ENCODE assay signal across 26 cellular contexts in the genomic region with DNA sequence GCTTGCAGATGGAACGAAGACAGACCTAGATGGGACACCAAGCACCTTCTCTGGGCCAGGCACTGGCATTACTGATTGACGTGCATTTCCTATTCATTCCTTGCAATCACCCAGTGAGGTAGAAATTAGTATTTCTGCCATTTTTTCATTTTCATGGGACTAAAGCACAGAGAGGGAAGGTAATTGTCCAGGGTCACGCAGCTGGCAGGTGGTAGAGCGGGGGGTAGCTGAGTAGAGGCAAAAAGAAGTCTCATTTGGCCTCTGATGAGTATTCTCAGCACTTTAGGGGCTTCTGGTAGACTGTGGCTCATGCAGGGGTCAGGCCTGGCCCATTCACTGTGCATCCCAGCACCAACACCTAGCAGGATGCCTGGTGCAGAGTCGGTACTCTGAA. TPM values are rescaled to one million over a fixed set of nuclear protein-coding genes. Genes with fewer than 3 reads are reported as not detected.
DNase-seq lines count a peak whose midpoint lies in the region; ATAC-seq, FAIRE-seq and TF ChIP-seq lines count a peak whose summit lies in the region.
"Had no signal": no experiment of that assay in that cellular context is flagged by ENCODE, and none has a peak within 500 bp of the region (broad histone marks: within the 10 kb centered on the region; RNA-seq: fewer than 3 reads in every experiment).

No MANE protein-coding gene starts in this region.

- in situ Hi-C loops in HepG2 (cut with HindIII; ENCODE audit: extremely low pct_ligation_motif_present, low pct_unique_long_range_greater_than_20kb), result no loop called here

- peak overlapping the region; percentile 92 for H3K27ac ChIP-seq in HepG2 (ENCODE audit: extremely low read length, insufficient read depth, low read length)
- peak overlapping the region in 3 of 5 donors; percentile 74 to 94 (median 85) for H3K27ac ChIP-seq in stomach
- H3K27ac ChIP-seq in dorsolateral prefrontal cortex, result peak overlapping the region in 2 of 59 donors; percentile 62 to 81

- H3K4me1 ChIP-seq in HepG2 (ENCODE audit: insufficient read depth, low read length), result peaks cover 97% of the 10 kb centered on the region
- peaks cover 39 to 58% (median 43%) of the 10 kb centered on the region in 4 donors for H3K4me1 ChIP-seq in stomach
- H3K4me1 ChIP-seq: BE2C had no signal

- H3K79me2 ChIP-seq in HepG2 (ENCODE audit: insufficient read depth, low read length), result no peaks in the 10 kb centered on the region

- no peak overlapping the region for H2AFZ ChIP-seq in HepG2 (ENCODE audit: low read length)

- H3K9me3 Mint-ChIP-seq in natural killer cell, result no peaks in the 10 kb centered on the region
- no peaks in the 10 kb centered on the region for H3K9me3 Mint-ChIP-seq in natural killer cell treated with Interleukin-12 subunit alpha and Interleukin-12 subunit beta and Interleukin-15 and Interleukin-18, amount 100 ng/mL, for 72 hours
- H3K9me3 Mint-ChIP-seq: T-helper 1 cell treated with Interleukin-12 subunit alpha and Interleukin-12 subunit beta and Interleukin-4 antibody, amounts not matched to agents 30 μg/mL and 1 μg/mL, for 36 hours had no signal

- POLR2A ChIA-PET in HepG2 (lab: Yijun Ruan, JAX), result interaction anchor here (0.6 to 9.8 kb wide), 7 partner anchors 10 to 96 kb away, joined by 3 to 425 read pairs (median 7); partner anchors contain the start of gene DUSP1

- intact Hi-C loops in natural killer cell (cut with micrococcal nuclease) (no loop called here), HepG2 (cut with micrococcal nuclease; ENCODE audit: unreplicated experiment) (no loop called here), stomach (cut with DNase I; ENCODE audit: low total_unique reads) (no loop called here), dorsolateral prefrontal cortex (cut with DNase I) (no loop called here)

- DNase-seq in natural killer cell (peak; percentile 1), HepG2 (ENCODE audit: low spot score) (no peak), stomach (no peak), NCI-H128 (lab: John Stamatoyannopoulos, UW; ENCODE audit: unreplicated experiment) (no peak), dorsolateral prefrontal cortex (no peak), T1000 (lab: John Stamatoyannopoulos, UW) (no peak)
- DNase-seq in natural killer cell treated with Interleukin-12 subunit alpha and Interleukin-12 subunit beta and Interleukin-15 and Interleukin-18, amount 100 ng/mL, for 72 hours (ENCODE audit: low spot score), result no peak
- DNase-seq: activated CD4-positive, alpha-beta T cell treated with anti-CD3 and anti-CD28 coated beads for 4 hours; activated CD8-positive, alpha-beta memory T cell treated with anti-CD3 and anti-CD28 coated beads for 24 hours; activated T-cell treated with anti-CD3 and anti-CD28 coated beads, Interleukin-2, amount 50 U/mL, for 1 hour; BE2C; Karpas-422; left ventricle myocardium superior; MV-4-11; NCI-H1694; NCI-H2171 treated with DMSO at 0.1 percent for 48 hours; NCI-H526; stimulated activated CD4-positive, alpha-beta T cell treated with anti-CD3 and anti-CD28 coated beads, Interleukin-1b, Interleukin-23, amount 100 ng/mL, for 48 hours had no signal

- H3K27me3 ChIP-seq in HepG2 (ENCODE audit: control insufficient read depth in 1 of 2, insufficient read depth in 2 of 2, low read length in 2 of 2) (no peaks in the 10 kb centered on the region), stomach (no peaks in the 10 kb centered on the region), dorsolateral prefrontal cortex (no peaks in the 10 kb centered on the region)
- H3K27me3 ChIP-seq: BE2C, gastroesophageal sphincter had no signal

- H3K36me3 ChIP-seq in HepG2 (replicated peaks in 1 of 2; ENCODE audit: control insufficient read depth in 1 of 2, insufficient read depth in 2 of 2, low read length in 2 of 2) (no peaks in the 10 kb centered on the region), stomach (no peaks in the 10 kb centered on the region)
- H3K36me3 ChIP-seq: BE2C, gastroesophageal sphincter had no signal

- ATAC-seq in natural killer cell, result no peak
- ATAC-seq in natural killer cell treated with Interleukin-12 subunit alpha and Interleukin-12 subunit beta and Interleukin-15 and Interleukin-18, amount 100 ng/mL, for 72 hours, result no peak
- ATAC-seq in HepG2, result no peak
- ATAC-seq in GM18511 (IDR thresholded peaks at IDR 0.05; ENCODE audit: unreplicated experiment), result no peak

- H3K4me3 Mint-ChIP-seq in natural killer cell, result no peak overlapping the region
- H3K4me3 Mint-ChIP-seq in natural killer cell treated with Interleukin-12 subunit alpha and Interleukin-12 subunit beta and Interleukin-15 and Interleukin-18, amount 100 ng/mL, for 72 hours, result no peak overlapping the region
- H3K4me3 Mint-ChIP-seq: T-helper 1 cell treated with Interleukin-12 subunit alpha and Interleukin-12 subunit beta and Interleukin-4 antibody, amounts not matched to agents 30 μg/mL and 1 μg/mL, for 36 hours had no signal

- no peak for TF ChIP-seq POLR2A in HepG2 (IDR thresholded peaks at IDR 0.05; ENCODE audit: insufficient read depth in 1 of 2, low read depth in 2 of 2, low read length in 2 of 2)
- TF ChIP-seq POLR2A in stomach (IDR thresholded peaks at IDR 0.05), result no peak

- no peaks in the 10 kb centered on the region for H3K27me3 Mint-ChIP-seq in natural killer cell (ENCODE audit: low read depth in 2 of 2)
- no peaks in the 10 kb centered on the region for H3K27me3 Mint-ChIP-seq in natural killer cell treated with Interleukin-12 subunit alpha and Interleukin-12 subunit beta and Interleukin-15 and Interleukin-18, amount 100 ng/mL, for 72 hours

- FAIRE-seq in HepG2 (lab: Jason Lieb, UNC), result no peak
- FAIRE-seq: bronchial epithelial cell, colon, endometrium, HTR-8/SVneo had no signal

- H3K9ac ChIP-seq in HepG2 (ENCODE audit: insufficient read depth, low read depth, low read length), result 0 out of 2 replicates have a peak overlapping the region, but pooled peaks have one; percentile 80

- H3K27ac Mint-ChIP-seq in natural killer cell, result no peak overlapping the region
- H3K27ac Mint-ChIP-seq in natural killer cell treated with Interleukin-12 subunit alpha and Interleukin-12 subunit beta and Interleukin-15 and Interleukin-18, amount 100 ng/mL, for 72 hours, result no peak overlapping the region
- H3K27ac Mint-ChIP-seq: T-helper 1 cell treated with Interleukin-12 subunit alpha and Interleukin-12 subunit beta and Interleukin-4 antibody, amounts not matched to agents 30 μg/mL and 1 μg/mL, for 36 hours had no signal

- H3K4me3 ChIP-seq in HepG2 (replicated peaks in 1 of 3; ENCODE audit: insufficient read depth in 1 of 3, low read depth in 2 of 3, low read length in 3 of 3), result no peak overlapping the region
- no peak overlapping the region for H3K4me3 ChIP-seq in stomach
- H3K4me3 ChIP-seq in dorsolateral prefrontal cortex, result no peak overlapping the region
- H3K4me3 ChIP-seq: gastroesophageal sphincter, skin epidermis had no signal

- no peak for TF ChIP-seq RAD21 in HepG2 (CRISPR knock-in tag; IDR thresholded peaks at IDR 0.05)

- H3K9me3 ChIP-seq in HepG2 (ENCODE audit: low read length), result no peaks in the 10 kb centered on the region
- no peaks in the 10 kb centered on the region for H3K9me3 ChIP-seq in stomach
- H3K9me3 ChIP-seq: BE2C, gastroesophageal sphincter had no signal

- CTCF ChIA-PET in HepG2 (lab: Yijun Ruan, JAX; ENCODE audit: low intra/inter-chr PET ratio, low total read pairs), result no interaction called here

- no peaks in the 10 kb centered on the region for H4K20me1 ChIP-seq in HepG2 (ENCODE audit: insufficient read depth, low read length)

- peak overlapping the region; percentile 83 for H3K4me2 ChIP-seq in HepG2 (ENCODE audit: low read depth, low read length)

- no peaks in the 10 kb centered on the region for H3K36me3 Mint-ChIP-seq in natural killer cell
- H3K36me3 Mint-ChIP-seq in natural killer cell treated with Interleukin-12 subunit alpha and Interleukin-12 subunit beta and Interleukin-15 and Interleukin-18, amount 100 ng/mL, for 72 hours, result no peaks in the 10 kb centered on the region

- H3K4me1 Mint-ChIP-seq in natural killer cell, result no peaks in the 10 kb centered on the region
- H3K4me1 Mint-ChIP-seq in natural killer cell treated with Interleukin-12 subunit alpha and Interleukin-12 subunit beta and Interleukin-15 and Interleukin-18, amount 100 ng/mL, for 72 hours (ENCODE audit: low read depth in 2 of 2), result peaks cover 0 to 4% of the 10 kb centered on the region in 2 donors

- TF ChIP-seq CTCF in natural killer cell (IDR thresholded peaks at IDR 0.05) (no peak), HepG2 (CRISPR knock-in tag; IDR thresholded peaks at IDR 0.05) (no peak), stomach (IDR thresholded peaks at IDR 0.05) (no peak), dorsolateral prefrontal cortex (IDR thresholded peaks at IDR 0.05 in 54 of 56, conservative IDR thresholded peaks at IDR 0.05 in 2 of 56; ENCODE audit: low read depth in 1 of 56, partially characterized antibody in 56 of 56) (no peak)

- BruUV-seq in HepG2 (replicated peaks; lab: Mats Ljungman, UMichigan), result no TSS peak

- 71% methylated on average over 5 of the region's 5 CpGs for WGBS in HepG2 (ENCODE audit: low lambda C conversion rate)
- 68 to 91% (median 80%) methylated on average over 5 of the region's 5 CpGs for WGBS in stomach, 5 donors

- TF ChIP-seq EP300 in HepG2 (IDR thresholded peaks at IDR 0.05; ENCODE audit: low read depth in 2 of 2, low read length in 2 of 2), result no peak
- TF ChIP-seq EP300 in HepG2 (CRISPR knock-in tag; IDR thresholded peaks at IDR 0.05; ENCODE audit: borderline replicate concordance), result no peak
- TF ChIP-seq EP300 in stomach (IDR thresholded peaks at IDR 0.05), result no peak

RNA-seq across cellular contexts. Expression of gene DUSP1, which starts 19.5 kb away (rescaled TPM):
- total RNA-seq in natural killer cell (1,000 to 10,000 TPM; 1,579 to 2,725 (median 2,168) TPM), HepG2 (2016; rRNA removed; fragmentation: Illumina TruSeq; extraction: Trizol) (18.0 and 27.1 TPM in 2 replicates), stomach (100 to 1,000 TPM; 167 to 690 (median 553) TPM), dorsolateral prefrontal cortex (100 to 1,000 TPM in 26 of 120 experiments, 10 to 100 TPM in 94; 25.5 to 228 (median 63.6) TPM)
- 10 to 100 TPM; 12.4 to 13.6 TPM for total RNA-seq in natural killer cell treated with Interleukin-12 subunit alpha and Interleukin-12 subunit beta and Interleukin-15 and Interleukin-18, amount 100 ng/mL, for 72 hours
- 7.1 and 7.8 TPM in 2 replicates for total RNA-seq in HepG2 (2016; cell fraction: cytosol; rRNA removed; fragmentation: Illumina TruSeq; extraction: Trizol; ENCODE audit: low read depth)
- total RNA-seq in HepG2 (2016; cell fraction: insoluble cytoplasmic fraction; rRNA removed; fragmentation: Illumina TruSeq; extraction: Trizol), result 15.8 and 29.9 TPM in 2 replicates
- 14.2 and 16.6 TPM in 2 replicates for total RNA-seq in HepG2 (2016; cell fraction: membrane; rRNA removed; fragmentation: Illumina TruSeq; extraction: Trizol)
- 53.7 and 56.5 TPM in 2 replicates for total RNA-seq in HepG2 (2016; cell fraction: nucleus; rRNA removed; fragmentation: Illumina TruSeq; extraction: Trizol)
- polyA plus RNA-seq in HepG2 (2011; rRNA removed) (55.5 and 79.2 TPM in 2 replicates), stomach (100 to 1,000 TPM in 1 of 3 donors, 10 to 100 TPM in 2; 76.4 to 136 (median 81.9) TPM)
- 59.1 and 69.7 TPM in 2 replicates for polyA plus RNA-seq in HepG2 (2011; cell fraction: cytosol; rRNA removed)
- polyA plus RNA-seq in HepG2 (2011; cell fraction: nucleus; rRNA removed), result 85.1 and 113 TPM in 2 replicates
- polyA plus RNA-seq in HepG2 (2012), result 48.1 and 56.6 TPM in 2 replicates
- 4.7 and 6.0 TPM in 2 replicates for polyA plus RNA-seq in HepG2 (2016; cell fraction: cytosol; fragmentation: Illumina TruSeq; extraction: Trizol; ENCODE audit: low read depth)
- polyA plus RNA-seq in HepG2 (2016; cell fraction: insoluble cytoplasmic fraction; fragmentation: Illumina TruSeq; extraction: Trizol; ENCODE audit: low read depth), result 17.2 and 23.0 TPM in 2 replicates
- 9.3 and 9.4 TPM in 2 replicates for polyA plus RNA-seq in HepG2 (2016; cell fraction: membrane; fragmentation: Illumina TruSeq; extraction: Trizol; ENCODE audit: low read depth)
- polyA plus RNA-seq in HepG2 (2016; cell fraction: nucleus; fragmentation: Illumina TruSeq; extraction: Trizol; ENCODE audit: insufficient read depth, low read depth), result 63.2 and 85.8 TPM in 2 replicates
- 142 and 198 TPM in 2 replicates for polyA minus RNA-seq in HepG2 (2011; rRNA and poly(A)+ RNA removed; ENCODE audit: low replicate concordance)
- 72.5 and 80.5 TPM in 2 replicates for polyA minus RNA-seq in HepG2 (2011; cell fraction: cytosol; rRNA and poly(A)+ RNA removed)
- 95.3 and 131 TPM in 2 replicates for polyA minus RNA-seq in HepG2 (2011; cell fraction: nucleus; rRNA and poly(A)+ RNA removed)

RNA-seq across cellular contexts. Expression of gene ERGIC1, which starts 43.6 kb away (rescaled TPM):
- 100 to 1,000 TPM in 2 of 3 donors, 10 to 100 TPM in 1; 86.2 to 126 (median 121) TPM for total RNA-seq in natural killer cell
- total RNA-seq in natural killer cell treated with Interleukin-12 subunit alpha and Interleukin-12 subunit beta and Interleukin-15 and Interleukin-18, amount 100 ng/mL, for 72 hours, result 10 to 100 TPM; 50.8 to 51.4 TPM
- total RNA-seq in HepG2 (2016; rRNA removed; fragmentation: Illumina TruSeq; extraction: Trizol), result 56.6 and 78.5 TPM in 2 replicates
- total RNA-seq in HepG2 (2016; cell fraction: cytosol; rRNA removed; fragmentation: Illumina TruSeq; extraction: Trizol; ENCODE audit: low read depth), result 56.7 and 59.9 TPM in 2 replicates
- total RNA-seq in HepG2 (2016; cell fraction: insoluble cytoplasmic fraction; rRNA removed; fragmentation: Illumina TruSeq; extraction: Trizol), result 51.2 and 75.8 TPM in 2 replicates
- total RNA-seq in HepG2 (2016; cell fraction: membrane; rRNA removed; fragmentation: Illumina TruSeq; extraction: Trizol), result 144 and 156 TPM in 2 replicates
- 57.0 and 67.0 TPM in 2 replicates for total RNA-seq in HepG2 (2016; cell fraction: nucleus; rRNA removed; fragmentation: Illumina TruSeq; extraction: Trizol)
- polyA plus RNA-seq in HepG2 (2011; rRNA removed), result 184 and 205 TPM in 2 replicates
- 216 and 224 TPM in 2 replicates for polyA plus RNA-seq in HepG2 (2011; cell fraction: cytosol; rRNA removed)
- polyA plus RNA-seq in HepG2 (2011; cell fraction: nucleus; rRNA removed), result 121 and 137 TPM in 2 replicates
- 145 and 175 TPM in 2 replicates for polyA plus RNA-seq in HepG2 (2012)
- polyA plus RNA-seq in HepG2 (2016; cell fraction: cytosol; fragmentation: Illumina TruSeq; extraction: Trizol; ENCODE audit: low read depth), result 87.6 and 105 TPM in 2 replicates
- 71.8 and 81.7 TPM in 2 replicates for polyA plus RNA-seq in HepG2 (2016; cell fraction: insoluble cytoplasmic fraction; fragmentation: Illumina TruSeq; extraction: Trizol; ENCODE audit: low read depth)
- 183 and 185 TPM in 2 replicates for polyA plus RNA-seq in HepG2 (2016; cell fraction: membrane; fragmentation: Illumina TruSeq; extraction: Trizol; ENCODE audit: low read depth)
- 94.6 and 95.4 TPM in 2 replicates for polyA plus RNA-seq in HepG2 (2016; cell fraction: nucleus; fragmentation: Illumina TruSeq; extraction: Trizol; ENCODE audit: insufficient read depth, low read depth)
- 179 and 302 TPM in 2 replicates for polyA minus RNA-seq in HepG2 (2011; rRNA and poly(A)+ RNA removed; ENCODE audit: low replicate concordance)
- polyA minus RNA-seq in HepG2 (2011; cell fraction: cytosol; rRNA and poly(A)+ RNA removed), result 60.3 and 74.0 TPM in 2 replicates
- polyA minus RNA-seq in HepG2 (2011; cell fraction: nucleus; rRNA and poly(A)+ RNA removed), result 85.1 and 89.6 TPM in 2 replicates
- total RNA-seq in stomach, result 100 to 1,000 TPM in 4 of 5 donors, 10 to 100 TPM in 1; 98.8 to 293 (median 137) TPM
- polyA plus RNA-seq in stomach, result 10 to 100 TPM; 54.5 to 95.3 (median 83.7) TPM
- total RNA-seq in dorsolateral prefrontal cortex, result 100 to 1,000 TPM in 4 of 120 experiments, 10 to 100 TPM in 116; 48.4 to 109 (median 68.1) TPM
